Comparison of ENCODE assay signal across 20 cellular contexts in genomic region chr16:79284760-79285159, GRCh38.
"Had no signal": no experiment of that assay in that cellular context is flagged by ENCODE, and none has a peak within 500 bp of the region (broad histone marks: within the 10 kb centered on the region; RNA-seq: fewer than 3 reads in every experiment).

No MANE protein-coding gene starts in this region.

- H3K27ac ChIP-seq: body of pancreas, cardiac muscle cell, epithelial cell of prostate, left lung, neural progenitor cell had no signal

- ATAC-seq: activated naive CD8-positive, alpha-beta T cell treated with anti-CD3 and anti-CD28 coated beads, Interleukin-2, amount 50 U/mL, for 24 hours; activated T-cell treated with anti-CD3 and anti-CD28 coated beads, Interleukin-2, amount 50 U/mL, for 72 hours; body of pancreas; left lung; naive thymus-derived CD8-positive, alpha-beta T cell had no signal

- H3K4me3 ChIP-seq: body of pancreas, cardiac muscle cell, left lung, neural progenitor cell, spleen had no signal

- H3K9me3 ChIP-seq: body of pancreas, left lung, spleen had no signal

- H3K4me3 Mint-ChIP-seq: activated naive CD4-positive, alpha-beta T cell treated with anti-CD3 and anti-CD28 coated beads, Interleukin-2, amount 10 ng/mL, durations not matched to agents 7 days and 5 days; activated naive CD8-positive, alpha-beta T cell treated with anti-CD3 and anti-CD28 coated beads, Interleukin-2, amount 50 U/mL, for 24 hours; mesothelial cell of epicardium; naive thymus-derived CD8-positive, alpha-beta T cell; neural progenitor cell had no signal

- H3K36me3 ChIP-seq: cardiac muscle cell, left lung, neural progenitor cell, spleen had no signal

- DNase-seq: activated CD4-positive, alpha-beta T cell treated with anti-CD3 and anti-CD28 coated beads, Interleukin-2, amount 50 U/mL, for 1 hour; activated CD8-positive, alpha-beta memory T cell treated with anti-CD3 and anti-CD28 coated beads for 24 hours; activated CD8-positive, alpha-beta memory T cell treated with anti-CD3 and anti-CD28 coated beads, Interleukin-2, amount 50 U/mL, for 4 hours; activated effector memory CD4-positive, alpha-beta T cell treated with anti-CD3 and anti-CD28 coated beads, Interleukin-2, amount 50 U/mL, for 16 hours; activated naive CD4-positive, alpha-beta T cell treated with anti-CD3 and anti-CD28 coated beads, Interleukin-2, amount 10 ng/mL, durations not matched to agents 7 days and 5 days; activated naive CD8-positive, alpha-beta T cell treated with anti-CD3 and anti-CD28 coated beads, Interleukin-2, amount 50 U/mL, for 24 hours; activated T-cell treated with anti-CD3 and anti-CD28 coated beads, Interleukin-2, amount 50 U/mL, for 72 hours; body of pancreas; left lung; mammary epithelial cell; naive thymus-derived CD8-positive, alpha-beta T cell; posterior cingulate gyrus; spleen; stimulated activated CD4-positive, alpha-beta T cell treated with anti-CD3 and anti-CD28 coated beads, Interleukin-4, amount 100 ng/mL, for 1 hour; stimulated activated naive CD4-positive, alpha-beta T cell; SW 1271 had no signal

- H3K27ac Mint-ChIP-seq: activated naive CD4-positive, alpha-beta T cell treated with anti-CD3 and anti-CD28 coated beads, Interleukin-2, amount 10 ng/mL, durations not matched to agents 7 days and 5 days; activated naive CD8-positive, alpha-beta T cell treated with anti-CD3 and anti-CD28 coated beads, Interleukin-2, amount 50 U/mL, for 24 hours; activated T-cell treated with anti-CD3 and anti-CD28 coated beads, Interleukin-2, amount 50 U/mL, for 72 hours; mesothelial cell of epicardium; naive thymus-derived CD8-positive, alpha-beta T cell; neural progenitor cell had no signal

- H3K36me3 Mint-ChIP-seq: mesothelial cell of epicardium, neural progenitor cell had no signal

- H3K27me3 ChIP-seq: body of pancreas, cardiac muscle cell, left lung, neural progenitor cell had no signal

- H3K9me3 Mint-ChIP-seq: activated naive CD8-positive, alpha-beta T cell treated with anti-CD3 and anti-CD28 coated beads, Interleukin-2, amount 50 U/mL, for 24 hours; activated T-cell treated with anti-CD3 and anti-CD28 coated beads, Interleukin-2, amount 50 U/mL, for 72 hours; mesothelial cell of epicardium; neural progenitor cell had no signal
